Comparison of ENCODE assay signal across 1 cellular context in genomic region chr3:149579161-149579560, GRCh38.
TF ChIP-seq lines count a peak whose summit lies in the region.

No MANE protein-coding gene starts in this region.

TF ChIP-seq in HCT116, 20 proteins besides CTCF, POLR2A, EP300 and RAD21 (continued from another document):
- no peak for TF ChIP-seq SP1 (IDR thresholded peaks at IDR 0.05; ENCODE audit: low read depth)
- TF ChIP-seq ELF1 (IDR thresholded peaks at IDR 0.05; ENCODE audit: borderline replicate concordance, low read depth), result no peak
- no peak for TF ChIP-seq ZFX (IDR thresholded peaks at IDR 0.05)
TF ChIP-seq in HCT116: peak in this region for 0.
